ENCODE assay signal across 1 cellular context in the genomic region with DNA sequence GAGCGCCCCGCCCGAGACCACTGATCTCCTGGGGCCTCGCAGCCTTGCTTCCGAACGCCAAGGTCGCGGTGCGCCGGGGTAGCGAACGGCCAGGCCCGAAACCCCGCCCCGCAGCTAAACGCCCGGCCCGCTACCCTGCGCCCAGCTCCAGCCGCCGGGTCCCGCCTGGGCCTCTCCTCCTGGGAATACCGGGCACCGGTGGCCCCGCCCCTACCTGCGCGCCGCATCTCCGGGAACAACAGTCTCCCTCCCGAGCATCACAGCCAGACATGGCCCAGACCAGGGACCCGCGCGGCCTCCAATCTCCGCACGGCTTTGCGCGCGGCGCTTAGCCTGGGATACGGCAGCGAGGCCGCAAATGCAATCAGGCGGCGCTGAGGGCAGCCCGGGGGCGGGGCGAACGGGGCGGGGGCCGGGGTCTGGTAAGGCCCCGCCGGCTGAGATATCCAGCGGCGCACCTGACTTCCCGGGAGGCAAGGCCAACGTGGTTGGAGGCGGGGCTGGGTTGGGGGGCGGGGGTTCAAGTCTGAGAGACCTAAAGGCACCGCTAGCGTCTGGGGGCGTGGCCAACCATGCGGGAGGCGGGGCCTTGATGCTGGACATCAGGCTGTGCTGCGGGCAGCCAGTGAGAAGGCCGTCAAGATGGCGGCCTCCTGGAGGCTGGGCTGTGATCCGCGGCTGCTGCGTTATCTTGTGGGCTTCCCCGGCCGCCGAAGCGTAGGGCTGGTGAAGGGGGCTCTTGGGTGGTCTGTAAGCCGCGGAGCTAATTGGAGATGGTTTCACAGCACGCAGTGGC.
TF ChIP-seq lines count a peak whose summit lies in the region.

Gene APIP, minus strand, starts transcription at position 366 of the 796 bp plus-strand sequence. Its CDS starts 95 bp downstream, at position 271.
Gene PDHX, plus strand, starts transcription at position 605 of the 796 bp plus-strand sequence. Its CDS starts 38 bp downstream, at position 643.

TF ChIP-seq in HepG2, 621 proteins besides CTCF, POLR2A, EP300 and RAD21 (continued from another document and continues in another):
- TF ChIP-seq, protein P1, sequence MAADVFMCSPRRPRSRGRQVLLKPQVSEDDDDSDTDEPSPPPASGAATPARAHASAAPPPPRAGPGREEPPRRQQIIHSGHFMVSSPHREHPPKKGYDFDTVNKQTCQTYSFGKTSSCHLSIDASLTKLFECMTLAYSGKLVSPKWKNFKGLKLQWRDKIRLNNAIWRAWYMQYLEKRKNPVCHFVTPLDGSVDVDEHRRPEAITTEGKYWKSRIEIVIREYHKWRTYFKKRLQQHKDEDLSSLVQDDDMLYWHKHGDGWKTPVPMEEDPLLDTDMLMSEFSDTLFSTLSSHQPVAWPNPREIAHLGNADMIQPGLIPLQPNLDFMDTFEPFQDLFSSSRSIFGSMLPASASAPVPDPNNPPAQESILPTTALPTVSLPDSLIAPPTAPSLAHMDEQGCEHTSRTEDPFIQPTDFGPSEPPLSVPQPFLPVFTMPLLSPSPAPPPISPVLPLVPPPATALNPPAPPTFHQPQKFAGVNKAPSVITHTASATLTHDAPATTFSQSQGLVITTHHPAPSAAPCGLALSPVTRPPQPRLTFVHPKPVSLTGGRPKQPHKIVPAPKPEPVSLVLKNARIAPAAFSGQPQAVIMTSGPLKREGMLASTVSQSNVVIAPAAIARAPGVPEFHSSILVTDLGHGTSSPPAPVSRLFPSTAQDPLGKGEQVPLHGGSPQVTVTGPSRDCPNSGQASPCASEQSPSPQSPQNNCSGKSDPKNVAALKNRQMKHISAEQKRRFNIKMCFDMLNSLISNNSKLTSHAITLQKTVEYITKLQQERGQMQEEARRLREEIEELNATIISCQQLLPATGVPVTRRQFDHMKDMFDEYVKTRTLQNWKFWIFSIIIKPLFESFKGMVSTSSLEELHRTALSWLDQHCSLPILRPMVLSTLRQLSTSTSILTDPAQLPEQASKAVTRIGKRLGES (CRISPR knock-in tag; IDR thresholded peaks at IDR 0.05; ENCODE audit: borderline replicate concordance): no peak
- TF ChIP-seq ATF7-NPFF (CRISPR knock-in tag; IDR thresholded peaks at IDR 0.05; ENCODE audit: low read depth): no peak
- no peak; the same call in 1 of the 2 replicates for TF ChIP-seq ZBTB38 (CRISPR knock-in tag; IDR thresholded peaks at IDR 0.05)
- TF ChIP-seq NR1H2 (CRISPR knock-in tag; IDR thresholded peaks at IDR 0.05; ENCODE audit: borderline replicate concordance, low read depth): no peak
- no peak for TF ChIP-seq SP2 (CRISPR knock-in tag; IDR thresholded peaks at IDR 0.05)
- TF ChIP-seq, protein P2, sequence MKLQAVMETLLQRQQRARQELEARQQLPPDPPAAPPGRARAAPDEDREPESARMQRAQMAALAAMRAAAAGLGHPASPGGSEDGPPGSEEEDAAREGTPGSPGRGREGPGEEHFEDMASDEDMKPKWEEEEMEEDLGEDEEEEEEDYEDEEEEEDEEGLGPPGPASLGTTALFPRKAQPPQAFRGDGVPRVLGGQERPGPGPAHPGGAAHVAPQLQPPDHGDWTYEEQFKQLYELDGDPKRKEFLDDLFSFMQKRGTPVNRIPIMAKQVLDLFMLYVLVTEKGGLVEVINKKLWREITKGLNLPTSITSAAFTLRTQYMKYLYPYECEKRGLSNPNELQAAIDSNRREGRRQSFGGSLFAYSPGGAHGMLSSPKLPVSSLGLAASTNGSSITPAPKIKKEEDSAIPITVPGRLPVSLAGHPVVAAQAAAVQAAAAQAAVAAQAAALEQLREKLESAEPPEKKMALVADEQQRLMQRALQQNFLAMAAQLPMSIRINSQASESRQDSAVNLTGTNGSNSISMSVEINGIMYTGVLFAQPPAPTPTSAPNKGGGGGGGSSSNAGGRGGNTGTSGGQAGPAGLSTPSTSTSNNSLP (IDR thresholded peaks at IDR 0.05; ENCODE audit: low read depth, low read length): no peak
- peak; percentile 86 for TF ChIP-seq ZFX (CRISPR knock-in tag; IDR thresholded peaks at IDR 0.05; ENCODE audit: low read depth)
- no peak for TF ChIP-seq ZNF850 (CRISPR knock-in tag; conservative IDR thresholded peaks at IDR 0.05)
- TF ChIP-seq ZNF672 (CRISPR knock-in tag; IDR thresholded peaks at IDR 0.05): no peak
- no peak; the same call in 1 of the 2 replicates for TF ChIP-seq MIXL1 (CRISPR knock-in tag; IDR thresholded peaks at IDR 0.05)
- peak; percentile 81; the same call in 1 of the 2 replicates for TF ChIP-seq BORCS8-MEF2B (CRISPR knock-in tag; IDR thresholded peaks at IDR 0.05)
- no peak for TF ChIP-seq ZNF251 (CRISPR knock-in tag; IDR thresholded peaks at IDR 0.05)
- no peak for TF ChIP-seq HMGA1 (CRISPR knock-in tag; conservative IDR thresholded peaks at IDR 0.05)
- TF ChIP-seq ELF4 (CRISPR knock-in tag; IDR thresholded peaks at IDR 0.05; ENCODE audit: borderline replicate concordance): no peak; the same call in 1 of the 2 replicates
- TF ChIP-seq RBM39 (IDR thresholded peaks at IDR 0.05; ENCODE audit: low read depth, low read length, poor library complexity, severe bottlenecking): no peak
- peak; percentile 63; the same call in 1 of the 2 replicates for TF ChIP-seq ZNF264 (CRISPR knock-in tag; IDR thresholded peaks at IDR 0.05)
- TF ChIP-seq YY1 (IDR thresholded peaks at IDR 0.05; ENCODE audit: insufficient read depth, insufficient replicate concordance, low read depth, low read length): peak; percentile 93
- 0 out of 2 replicates have a peak, but pooled peaks have one; percentile 39 for TF ChIP-seq ATF5 (CRISPR knock-in tag; IDR thresholded peaks at IDR 0.05; ENCODE audit: low read depth)
- 0 out of 2 replicates have a peak, but pooled peaks have one; percentile 54 for TF ChIP-seq NAIF1 (CRISPR knock-in tag; IDR thresholded peaks at IDR 0.05; ENCODE audit: borderline replicate concordance)
- no peak for TF ChIP-seq IKZF1 (IDR thresholded peaks at IDR 0.05)
- TF ChIP-seq ZBTB21 (CRISPR knock-in tag; IDR thresholded peaks at IDR 0.05): 0 out of 2 replicates have a peak, but pooled peaks have one; percentile 38
- TF ChIP-seq ZMYM3 (CRISPR knock-in tag; IDR thresholded peaks at IDR 0.05): no peak; the same call in 1 of the 2 replicates
- no peak for TF ChIP-seq DDIT3 (CRISPR knock-in tag; IDR thresholded peaks at IDR 0.05)
- TF ChIP-seq SRSF1 (optimal IDR thresholded peaks at IDR 0.05; ENCODE audit: low read depth, low read length): peak; percentile 31
- TF ChIP-seq TCF7L2 (IDR thresholded peaks at IDR 0.05; ENCODE audit: low read depth, low read length): no peak
- peak; percentile 44; the same call in 1 of the 2 replicates for TF ChIP-seq MAF1 (CRISPR knock-in tag; IDR thresholded peaks at IDR 0.05; ENCODE audit: borderline replicate concordance)
- no peak for TF ChIP-seq ZFP62 (CRISPR knock-in tag; IDR thresholded peaks at IDR 0.05)
- TF ChIP-seq ZNF615 (CRISPR knock-in tag; IDR thresholded peaks at IDR 0.05; ENCODE audit: borderline replicate concordance): no peak
- no peak for TF ChIP-seq ZNF136 (CRISPR knock-in tag; IDR thresholded peaks at IDR 0.05; ENCODE audit: low read depth)
- 0 out of 2 replicates have a peak, but pooled peaks have one; percentile 4 for TF ChIP-seq CAMTA2 (CRISPR knock-in tag; IDR thresholded peaks at IDR 0.05; ENCODE audit: borderline replicate concordance)
- TF ChIP-seq ZSCAN5A (CRISPR knock-in tag; IDR thresholded peaks at IDR 0.05; ENCODE audit: borderline replicate concordance): peak; percentile 77; the same call in 1 of the 2 replicates
- TF ChIP-seq, protein P3, sequence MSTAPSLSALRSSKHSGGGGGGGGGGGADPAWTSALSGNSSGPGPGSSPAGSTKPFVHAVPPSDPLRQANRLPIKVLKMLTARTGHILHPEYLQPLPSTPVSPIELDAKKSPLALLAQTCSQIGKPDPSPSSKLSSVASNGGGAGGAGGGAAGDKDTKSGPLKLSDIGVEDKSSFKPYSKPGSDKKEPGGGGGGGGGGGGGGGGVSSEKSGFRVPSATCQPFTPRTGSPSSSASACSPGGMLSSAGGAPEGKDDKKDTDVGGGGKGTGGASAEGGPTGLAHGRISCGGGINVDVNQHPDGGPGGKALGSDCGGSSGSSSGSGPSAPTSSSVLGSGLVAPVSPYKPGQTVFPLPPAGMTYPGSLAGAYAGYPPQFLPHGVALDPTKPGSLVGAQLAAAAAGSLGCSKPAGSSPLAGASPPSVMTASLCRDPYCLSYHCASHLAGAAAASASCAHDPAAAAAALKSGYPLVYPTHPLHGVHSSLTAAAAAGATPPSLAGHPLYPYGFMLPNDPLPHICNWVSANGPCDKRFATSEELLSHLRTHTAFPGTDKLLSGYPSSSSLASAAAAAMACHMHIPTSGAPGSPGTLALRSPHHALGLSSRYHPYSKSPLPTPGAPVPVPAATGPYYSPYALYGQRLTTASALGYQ (CRISPR knock-in tag; IDR thresholded peaks at IDR 0.05): peak; percentile 75; the same call in 1 of the 2 replicates
- peak; percentile 29 for TF ChIP-seq JARID2 (CRISPR knock-in tag; IDR thresholded peaks at IDR 0.05; ENCODE audit: insufficient replicate concordance)
- no peak for TF ChIP-seq STAG1 (CRISPR knock-in tag; IDR thresholded peaks at IDR 0.05)
- TF ChIP-seq, protein P4, sequence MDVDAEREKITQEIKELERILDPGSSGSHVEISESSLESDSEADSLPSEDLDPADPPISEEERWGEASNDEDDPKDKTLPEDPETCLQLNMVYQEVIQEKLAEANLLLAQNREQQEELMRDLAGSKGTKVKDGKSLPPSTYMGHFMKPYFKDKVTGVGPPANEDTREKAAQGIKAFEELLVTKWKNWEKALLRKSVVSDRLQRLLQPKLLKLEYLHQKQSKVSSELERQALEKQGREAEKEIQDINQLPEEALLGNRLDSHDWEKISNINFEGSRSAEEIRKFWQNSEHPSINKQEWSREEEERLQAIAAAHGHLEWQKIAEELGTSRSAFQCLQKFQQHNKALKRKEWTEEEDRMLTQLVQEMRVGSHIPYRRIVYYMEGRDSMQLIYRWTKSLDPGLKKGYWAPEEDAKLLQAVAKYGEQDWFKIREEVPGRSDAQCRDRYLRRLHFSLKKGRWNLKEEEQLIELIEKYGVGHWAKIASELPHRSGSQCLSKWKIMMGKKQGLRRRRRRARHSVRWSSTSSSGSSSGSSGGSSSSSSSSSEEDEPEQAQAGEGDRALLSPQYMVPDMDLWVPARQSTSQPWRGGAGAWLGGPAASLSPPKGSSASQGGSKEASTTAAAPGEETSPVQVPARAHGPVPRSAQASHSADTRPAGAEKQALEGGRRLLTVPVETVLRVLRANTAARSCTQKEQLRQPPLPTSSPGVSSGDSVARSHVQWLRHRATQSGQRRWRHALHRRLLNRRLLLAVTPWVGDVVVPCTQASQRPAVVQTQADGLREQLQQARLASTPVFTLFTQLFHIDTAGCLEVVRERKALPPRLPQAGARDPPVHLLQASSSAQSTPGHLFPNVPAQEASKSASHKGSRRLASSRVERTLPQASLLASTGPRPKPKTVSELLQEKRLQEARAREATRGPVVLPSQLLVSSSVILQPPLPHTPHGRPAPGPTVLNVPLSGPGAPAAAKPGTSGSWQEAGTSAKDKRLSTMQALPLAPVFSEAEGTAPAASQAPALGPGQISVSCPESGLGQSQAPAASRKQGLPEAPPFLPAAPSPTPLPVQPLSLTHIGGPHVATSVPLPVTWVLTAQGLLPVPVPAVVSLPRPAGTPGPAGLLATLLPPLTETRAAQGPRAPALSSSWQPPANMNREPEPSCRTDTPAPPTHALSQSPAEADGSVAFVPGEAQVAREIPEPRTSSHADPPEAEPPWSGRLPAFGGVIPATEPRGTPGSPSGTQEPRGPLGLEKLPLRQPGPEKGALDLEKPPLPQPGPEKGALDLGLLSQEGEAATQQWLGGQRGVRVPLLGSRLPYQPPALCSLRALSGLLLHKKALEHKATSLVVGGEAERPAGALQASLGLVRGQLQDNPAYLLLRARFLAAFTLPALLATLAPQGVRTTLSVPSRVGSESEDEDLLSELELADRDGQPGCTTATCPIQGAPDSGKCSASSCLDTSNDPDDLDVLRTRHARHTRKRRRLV (CRISPR knock-in tag; IDR thresholded peaks at IDR 0.05): peak; percentile 23; the same call in 1 of the 2 replicates
- TF ChIP-seq ZNF33A (CRISPR knock-in tag; IDR thresholded peaks at IDR 0.05; ENCODE audit: borderline replicate concordance): no peak
- peak; percentile 93; the same call in 1 of the 2 replicates for TF ChIP-seq MAZ (IDR thresholded peaks at IDR 0.05; ENCODE audit: borderline replicate concordance, low read depth, low read length)
- peak; percentile 90; the same call in 1 of the 2 replicates for TF ChIP-seq MAZ (CRISPR knock-in tag; IDR thresholded peaks at IDR 0.05; ENCODE audit: low read depth)
- TF ChIP-seq, protein P5, sequence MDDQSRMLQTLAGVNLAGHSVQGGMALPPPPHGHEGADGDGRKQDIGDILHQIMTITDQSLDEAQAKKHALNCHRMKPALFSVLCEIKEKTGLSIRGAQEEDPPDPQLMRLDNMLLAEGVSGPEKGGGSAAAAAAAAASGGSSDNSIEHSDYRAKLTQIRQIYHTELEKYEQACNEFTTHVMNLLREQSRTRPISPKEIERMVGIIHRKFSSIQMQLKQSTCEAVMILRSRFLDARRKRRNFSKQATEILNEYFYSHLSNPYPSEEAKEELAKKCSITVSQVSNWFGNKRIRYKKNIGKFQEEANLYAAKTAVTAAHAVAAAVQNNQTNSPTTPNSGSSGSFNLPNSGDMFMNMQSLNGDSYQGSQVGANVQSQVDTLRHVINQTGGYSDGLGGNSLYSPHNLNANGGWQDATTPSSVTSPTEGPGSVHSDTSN (CRISPR knock-in tag; IDR thresholded peaks at IDR 0.05; ENCODE audit: borderline replicate concordance): no peak; the same call in 1 of the 2 replicates
- TF ChIP-seq ZMAT5 (CRISPR knock-in tag; IDR thresholded peaks at IDR 0.05; ENCODE audit: borderline replicate concordance, low read depth): no peak
- no peak for TF ChIP-seq SP1 (IDR thresholded peaks at IDR 0.05)
- peak; percentile 67 for TF ChIP-seq SP1 (CRISPR knock-in tag; IDR thresholded peaks at IDR 0.05)
- TF ChIP-seq SNAI1 (CRISPR knock-in tag; IDR thresholded peaks at IDR 0.05; ENCODE audit: borderline replicate concordance): no peak
- TF ChIP-seq ZBTB8A (CRISPR knock-in tag; IDR thresholded peaks at IDR 0.05; ENCODE audit: borderline replicate concordance, low read depth): 0 out of 2 replicates have a peak, but pooled peaks have one; percentile 44
